ENCODE assay signal across 13 cellular contexts in the genomic region with DNA sequence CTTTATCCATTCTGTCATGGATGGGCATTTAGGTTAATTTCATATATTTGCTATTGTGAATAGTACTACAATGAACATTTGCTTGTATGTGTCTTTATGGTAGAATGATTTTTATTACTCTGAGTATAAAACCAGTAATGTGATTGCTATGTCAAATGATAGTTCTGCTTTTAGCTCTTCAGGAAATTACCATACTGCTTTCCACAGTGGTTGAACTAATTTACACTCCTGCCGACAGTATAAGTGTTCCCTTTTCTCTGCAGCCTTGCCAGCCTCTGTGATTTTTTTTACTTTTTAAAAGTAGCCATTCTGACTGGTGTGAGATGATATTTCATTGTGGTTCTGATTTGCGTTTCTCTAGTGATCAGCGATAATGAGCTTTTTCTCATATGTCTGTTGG. TPM values are rescaled to one million over a fixed set of nuclear protein-coding genes. Genes with fewer than 3 reads are reported as not detected.
"Had no signal": no experiment of that assay in that cellular context is flagged by ENCODE, and none has a peak within 500 bp of the region (broad histone marks: within the 10 kb centered on the region; RNA-seq: fewer than 3 reads in every experiment).

No MANE protein-coding gene starts in this region.

- H3K4me1 ChIP-seq: pancreas, vagina had no signal

- H3K4me3 ChIP-seq: heart left ventricle, left lung, pancreas, vagina had no signal

- DNase-seq: activated CD4-positive, alpha-beta T cell treated with anti-CD3 and anti-CD28 coated beads for 48 hours; activated naive CD4-positive, alpha-beta T cell treated with anti-CD3 and anti-CD28 coated beads for 36 hours; foreskin melanocyte; heart left ventricle; islet precursor cell; left lung; mesenchymal stem cell; pancreas; retina; stimulated activated CD4-positive, alpha-beta T cell treated with anti-CD3 and anti-CD28 coated beads, Interleukin-4, amount 100 ng/mL, for 4 hours had no signal

- H3K9me3 ChIP-seq: left lung, pancreas, vagina had no signal

- H3K27ac ChIP-seq: pancreas, vagina had no signal

- H3K27me3 ChIP-seq: pancreas, vagina had no signal

- H3K36me3 ChIP-seq: heart left ventricle, left lung, pancreas, vagina had no signal

RNA-seq across cellular contexts. Expression of a gene that starts 6.5 kb away (rescaled TPM):
- total RNA-seq: activated naive CD4-positive, alpha-beta T cell treated with anti-CD3 and anti-CD28 coated beads for 36 hours; astrocyte; neural crest cell had no signal

RNA-seq across cellular contexts. Expression of a gene that starts 23.9 kb away (rescaled TPM):
- total RNA-seq: astrocyte, neural crest cell had no signal
